Comparison of ENCODE assay signal across 8 cellular contexts in the genomic region with DNA sequence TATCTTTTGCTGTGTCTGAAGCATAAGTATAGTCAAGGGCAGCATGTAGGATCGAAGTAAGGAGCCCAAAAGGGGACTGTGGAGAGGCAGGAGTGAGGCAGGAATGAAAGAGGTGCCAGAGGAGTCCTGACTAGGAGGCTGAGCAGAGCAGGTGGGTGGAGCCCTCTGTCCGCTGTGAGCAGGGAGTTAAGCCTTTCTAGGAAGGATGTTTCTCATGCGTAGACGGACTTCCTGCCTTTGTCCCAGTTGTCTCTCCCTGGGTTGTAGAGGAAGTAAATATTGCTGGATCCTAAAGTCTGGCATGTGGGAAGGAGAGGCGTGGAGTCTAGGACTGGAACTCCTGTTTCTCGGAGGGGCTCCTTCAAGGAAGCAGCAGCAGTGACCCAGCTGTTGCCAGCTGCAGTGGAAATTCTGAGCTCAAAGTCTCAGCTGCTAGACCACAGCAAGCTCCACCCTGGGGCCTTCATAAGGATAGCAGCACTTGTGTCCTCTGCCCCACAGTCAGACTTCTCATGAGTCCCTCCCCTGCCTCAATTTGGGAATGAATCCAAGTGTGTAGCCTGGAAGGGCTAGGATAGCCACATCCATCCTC. TPM values are rescaled to one million over a fixed set of nuclear protein-coding genes. Genes with fewer than 3 reads are reported as not detected.
DNase-seq lines count a peak whose midpoint lies in the region; ATAC-seq and TF ChIP-seq lines count a peak whose summit lies in the region.

No MANE protein-coding gene starts in this region.

- H3K4me3 ChIP-seq in GM12865 (ENCODE audit: low read depth, low read length) (no peak overlapping the region), vagina (no peak overlapping the region)
- H3K4me3 ChIP-seq in naive thymus-derived CD4-positive, alpha-beta T cell (ENCODE audit: low read length) = peak overlapping the region; percentile 38

- peak overlapping the region; percentile 48 for H3K4me3 Mint-ChIP-seq in activated CD4-positive, alpha-beta T cell treated with anti-CD3 and anti-CD28 coated beads, Interleukin-2, amount 10 ng/mL, durations not matched to agents 24 days and 14 days
- H3K4me3 Mint-ChIP-seq in naive thymus-derived CD4-positive, alpha-beta T cell = peak overlapping the region; percentile 45 to 79 (median 64)

- intact Hi-C loops in activated CD4-positive, alpha-beta T cell treated with anti-CD3 and anti-CD28 coated beads, Interleukin-2, amount 10 ng/mL, durations not matched to agents 24 days and 14 days (cut with micrococcal nuclease) = loop anchor here (1.0 kb wide), 1 partner anchor 8 kb away; no protein-coding TSS in a partner anchor
- intact Hi-C loops in naive thymus-derived CD4-positive, alpha-beta T cell (cut with micrococcal nuclease) = no loop called here
- intact Hi-C loops in vagina (cut with DNase I) = no loop called here

- H3K9me3 ChIP-seq in naive thymus-derived CD4-positive, alpha-beta T cell (ENCODE audit: control insufficient read depth in 2 of 3, low read length in 3 of 3) = no peaks in the 10 kb centered on the region
- no peaks in the 10 kb centered on the region for H3K9me3 ChIP-seq in vagina

- ATAC-seq in HG03378 (IDR thresholded peaks at IDR 0.05; ENCODE audit: unreplicated experiment) (peak; percentile 53), GM21737 (IDR thresholded peaks at IDR 0.05; ENCODE audit: unreplicated experiment) (no peak), HG03460 (IDR thresholded peaks at IDR 0.05; ENCODE audit: unreplicated experiment) (no peak)
- peak; percentile 40 for ATAC-seq in naive thymus-derived CD4-positive, alpha-beta T cell

- H3K27me3 ChIP-seq in naive thymus-derived CD4-positive, alpha-beta T cell (ENCODE audit: control insufficient read depth in 2 of 2, insufficient read depth in 2 of 2, low read length in 2 of 2) = no peaks in the 10 kb centered on the region
- no peaks in the 10 kb centered on the region for H3K27me3 ChIP-seq in vagina

- DNase-seq in GM12865 (ENCODE audit: low read depth) (peak; percentile 54), fibroblast of gingiva (ENCODE audit: low read depth) (peak; percentile 79), vagina (ENCODE audit: extremely low spot score in 2 of 2) (peak in 1 of 2 donors; percentile 97)
- peak; percentile 76 for DNase-seq in activated CD4-positive, alpha-beta T cell treated with anti-CD3 and anti-CD28 coated beads, Interleukin-2, amount 10 ng/mL, durations not matched to agents 24 days and 14 days
- peak in 4 of 9 donors; percentile 15 to 39 (median 24) for DNase-seq in naive thymus-derived CD4-positive, alpha-beta T cell

- no peaks in the 10 kb centered on the region for H3K36me3 ChIP-seq in naive thymus-derived CD4-positive, alpha-beta T cell (ENCODE audit: control insufficient read depth in 2 of 3, insufficient read depth in 3 of 3, low read length in 3 of 3)
- peaks cover 0 to 19% of the 10 kb centered on the region in 2 donors for H3K36me3 ChIP-seq in vagina

- no peaks in the 10 kb centered on the region for H3K36me3 Mint-ChIP-seq in activated CD4-positive, alpha-beta T cell treated with anti-CD3 and anti-CD28 coated beads, Interleukin-2, amount 10 ng/mL, durations not matched to agents 24 days and 14 days (ENCODE audit: low read depth)
- H3K36me3 Mint-ChIP-seq in naive thymus-derived CD4-positive, alpha-beta T cell = no peaks in the 10 kb centered on the region

- peak overlapping the region; percentile 20 for H3K27ac Mint-ChIP-seq in activated CD4-positive, alpha-beta T cell treated with anti-CD3 and anti-CD28 coated beads, Interleukin-2, amount 10 ng/mL, durations not matched to agents 24 days and 14 days
- peak overlapping the region in 8 of 9 donors; percentile 20 to 77 (median 56) for H3K27ac Mint-ChIP-seq in naive thymus-derived CD4-positive, alpha-beta T cell

- CTCF ChIA-PET in naive thymus-derived CD4-positive, alpha-beta T cell (lab: Charles Lee) = interaction anchor here (0.6 to 1.4 kb wide), 3 partner anchors 15 to 52 kb away, joined by 3 to 6 read pairs (median 3); no protein-coding TSS in a partner anchor

- H3K4me1 Mint-ChIP-seq in activated CD4-positive, alpha-beta T cell treated with anti-CD3 and anti-CD28 coated beads, Interleukin-2, amount 10 ng/mL, durations not matched to agents 24 days and 14 days = peaks cover 21% of the 10 kb centered on the region
- peaks cover 20 to 31% (median 28%) of the 10 kb centered on the region in 7 donors for H3K4me1 Mint-ChIP-seq in naive thymus-derived CD4-positive, alpha-beta T cell

- no peaks in the 10 kb centered on the region for H3K27me3 Mint-ChIP-seq in activated CD4-positive, alpha-beta T cell treated with anti-CD3 and anti-CD28 coated beads, Interleukin-2, amount 10 ng/mL, durations not matched to agents 24 days and 14 days
- H3K27me3 Mint-ChIP-seq in naive thymus-derived CD4-positive, alpha-beta T cell = no peaks in the 10 kb centered on the region

- peak overlapping the region; percentile 33 for H3K27ac ChIP-seq in naive thymus-derived CD4-positive, alpha-beta T cell (ENCODE audit: low read depth, low read length)
- peak overlapping the region; percentile 71 for H3K27ac ChIP-seq in vagina

- TF ChIP-seq CTCF in GM12865 (IDR thresholded peaks at IDR 0.05; ENCODE audit: insufficient read depth, low read depth, low read length, missing control alignments) (no peak), vagina (IDR thresholded peaks at IDR 0.05) (no peak)

- POLR2A ChIA-PET in naive thymus-derived CD4-positive, alpha-beta T cell (lab: Charles Lee) = no interaction called here

- no peaks in the 10 kb centered on the region for H3K9me3 Mint-ChIP-seq in activated CD4-positive, alpha-beta T cell treated with anti-CD3 and anti-CD28 coated beads, Interleukin-2, amount 10 ng/mL, durations not matched to agents 24 days and 14 days
- no peaks in the 10 kb centered on the region for H3K9me3 Mint-ChIP-seq in naive thymus-derived CD4-positive, alpha-beta T cell

- peaks cover 8 to 21% of the 10 kb centered on the region in 2 donors for H3K4me1 ChIP-seq in naive thymus-derived CD4-positive, alpha-beta T cell (ENCODE audit: control insufficient read depth in 2 of 2, insufficient read depth in 2 of 2, low read length in 2 of 2)
- H3K4me1 ChIP-seq in vagina = peaks cover 29% of the 10 kb centered on the region

- TF ChIP-seq POLR2A in vagina (IDR thresholded peaks at IDR 0.05) = peak in 1 of 2 donors; percentile 7

RNA-seq across cellular contexts. Expression of a gene that starts 44.0 kb away (rescaled TPM):
- 4.1 and 5.8 TPM in 2 replicates for total RNA-seq in activated CD4-positive, alpha-beta T cell treated with anti-CD3 and anti-CD28 coated beads, Interleukin-2, amount 10 ng/mL, durations not matched to agents 24 days and 14 days
- 10 to 100 TPM in 1 of 5 experiments, 1 to 10 TPM in 4; 2.5 to 12.8 (median 5.5) TPM for total RNA-seq in naive thymus-derived CD4-positive, alpha-beta T cell
- polyA plus RNA-seq in naive thymus-derived CD4-positive, alpha-beta T cell = 1 to 10 TPM in 1 of 2 donors, under 1 TPM in 1; 0.81 to 3.0 TPM
- total RNA-seq in vagina = 20.6 TPM

Comparison
In these comparisons a context has a peak if more than half of its experiments do, and no peak if none do; other contexts are left out.
1. ATAC-seq: peak in HG03378 (single experiment) and naive thymus-derived CD4-positive, alpha-beta T cell (single experiment); none in GM21737 (single experiment) and HG03460 (single experiment).